Comparison of ENCODE assay signal across 19 cellular contexts in the genomic region with DNA sequence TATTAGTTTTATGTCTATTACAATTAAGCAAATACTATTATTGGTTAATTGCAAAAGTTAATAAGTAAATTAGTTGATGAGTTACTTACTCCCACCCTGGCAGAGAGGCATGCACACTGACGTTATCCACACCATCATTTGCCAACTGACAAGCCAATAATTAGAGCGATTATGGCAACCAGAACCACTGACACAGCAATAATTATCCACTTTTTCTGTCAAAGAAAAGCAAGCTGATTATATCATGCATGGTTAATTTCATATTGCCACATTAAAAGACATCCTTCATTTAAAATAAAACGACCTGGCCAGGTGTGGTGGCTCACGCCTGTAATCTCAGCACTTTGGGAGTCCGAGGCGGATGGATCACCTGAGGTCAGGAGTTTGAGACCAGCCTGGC. TPM values are rescaled to one million over a fixed set of nuclear protein-coding genes. Genes with fewer than 3 reads are reported as not detected.
DNase-seq lines count a peak whose midpoint lies in the region; ATAC-seq lines count a peak whose summit lies in the region.
"Had no signal": no experiment of that assay in that cellular context is flagged by ENCODE, and none has a peak within 500 bp of the region (broad histone marks: within the 10 kb centered on the region; RNA-seq: fewer than 3 reads in every experiment).

No MANE protein-coding gene starts in this region.

- H3K36me3 Mint-ChIP-seq in activated naive CD8-positive, alpha-beta T cell treated with anti-CD3 and anti-CD28 coated beads, Interleukin-2, amount 10 ng/mL, durations not matched to agents 7 days and 5 days, result peaks cover 23% of the 10 kb centered on the region
- peaks cover 43% of the 10 kb centered on the region for H3K36me3 Mint-ChIP-seq in activated naive CD8-positive, alpha-beta T cell treated with anti-CD3 and anti-CD28 coated beads, Interleukin-2, amount 50 U/mL, for 24 hours (ENCODE audit: low read depth)
- peaks cover 18% of the 10 kb centered on the region for H3K36me3 Mint-ChIP-seq in central memory CD8-positive, alpha-beta T cell (ENCODE audit: insufficient read depth)

- DNase-seq in activated naive CD8-positive, alpha-beta T cell treated with anti-CD3 and anti-CD28 coated beads, Interleukin-2, amount 10 ng/mL, durations not matched to agents 7 days and 5 days, result no peak
- no peak for DNase-seq in activated naive CD8-positive, alpha-beta T cell treated with anti-CD3 and anti-CD28 coated beads, Interleukin-2, amount 50 U/mL, for 24 hours
- DNase-seq in NCI-H146 treated with DMSO at 0.1 percent for 48 hours (lab: John Stamatoyannopoulos, UW; ENCODE audit: unreplicated experiment) (peak; percentile 1), CD1c-positive myeloid dendritic cell (ENCODE audit: extremely low spot score) (no peak)
- no peak for DNase-seq in central memory CD8-positive, alpha-beta T cell (ENCODE audit: low spot score in 2 of 2)
- DNase-seq in stimulated activated CD4-positive, alpha-beta T cell treated with anti-CD3 and anti-CD28 coated beads, Interleukin-4, amount 100 ng/mL, for 24 hours, result no peak
- DNase-seq: CD4-positive, alpha-beta T cell; DND-41; GM23248; NCI-H1092 treated with DMSO at 0.1 percent for 48 hours; NCI-H2029; NCI-H226; NCI-H510A treated with DMSO at 0.1 percent for 48 hours; NCI-H774; Peyer's patch; SJCRH30; T-cell had no signal

- no peak overlapping the region for H3K4me3 Mint-ChIP-seq in activated naive CD8-positive, alpha-beta T cell treated with anti-CD3 and anti-CD28 coated beads, Interleukin-2, amount 10 ng/mL, durations not matched to agents 7 days and 5 days
- no peak overlapping the region for H3K4me3 Mint-ChIP-seq in activated naive CD8-positive, alpha-beta T cell treated with anti-CD3 and anti-CD28 coated beads, Interleukin-2, amount 50 U/mL, for 24 hours
- no peak overlapping the region for H3K4me3 Mint-ChIP-seq in central memory CD8-positive, alpha-beta T cell

- no peaks in the 10 kb centered on the region for H3K9me3 Mint-ChIP-seq in activated naive CD8-positive, alpha-beta T cell treated with anti-CD3 and anti-CD28 coated beads, Interleukin-2, amount 10 ng/mL, durations not matched to agents 7 days and 5 days
- H3K9me3 Mint-ChIP-seq in activated naive CD8-positive, alpha-beta T cell treated with anti-CD3 and anti-CD28 coated beads, Interleukin-2, amount 50 U/mL, for 24 hours, result no peaks in the 10 kb centered on the region
- H3K9me3 Mint-ChIP-seq in central memory CD8-positive, alpha-beta T cell, result no peaks in the 10 kb centered on the region
- H3K9me3 Mint-ChIP-seq: CD4-positive, alpha-beta T cell; T-cell had no signal

- peaks cover 11% of the 10 kb centered on the region for H3K4me1 Mint-ChIP-seq in activated naive CD8-positive, alpha-beta T cell treated with anti-CD3 and anti-CD28 coated beads, Interleukin-2, amount 10 ng/mL, durations not matched to agents 7 days and 5 days
- H3K4me1 Mint-ChIP-seq in activated naive CD8-positive, alpha-beta T cell treated with anti-CD3 and anti-CD28 coated beads, Interleukin-2, amount 50 U/mL, for 24 hours, result peaks cover 15% of the 10 kb centered on the region
- peaks cover 8% of the 10 kb centered on the region for H3K4me1 Mint-ChIP-seq in central memory CD8-positive, alpha-beta T cell

- ATAC-seq in activated naive CD8-positive, alpha-beta T cell treated with anti-CD3 and anti-CD28 coated beads, Interleukin-2, amount 10 ng/mL, durations not matched to agents 7 days and 5 days (ENCODE audit: low read depth), result no peak
- no peak for ATAC-seq in activated naive CD8-positive, alpha-beta T cell treated with anti-CD3 and anti-CD28 coated beads, Interleukin-2, amount 50 U/mL, for 24 hours
- ATAC-seq in central memory CD8-positive, alpha-beta T cell (replicated peaks; ENCODE audit: extremely low read depth, poor library complexity, severe bottlenecking), result no peak
- ATAC-seq in HG02870 (IDR thresholded peaks at IDR 0.05; ENCODE audit: unreplicated experiment), result no peak
- ATAC-seq: GM12878, T-cell had no signal

- H3K27me3 Mint-ChIP-seq in activated naive CD8-positive, alpha-beta T cell treated with anti-CD3 and anti-CD28 coated beads, Interleukin-2, amount 10 ng/mL, durations not matched to agents 7 days and 5 days, result no peaks in the 10 kb centered on the region
- no peaks in the 10 kb centered on the region for H3K27me3 Mint-ChIP-seq in activated naive CD8-positive, alpha-beta T cell treated with anti-CD3 and anti-CD28 coated beads, Interleukin-2, amount 50 U/mL, for 24 hours
- H3K27me3 Mint-ChIP-seq in central memory CD8-positive, alpha-beta T cell, result no peaks in the 10 kb centered on the region
- H3K27me3 Mint-ChIP-seq: CD4-positive, alpha-beta T cell; T-cell had no signal

- H3K27ac Mint-ChIP-seq in activated naive CD8-positive, alpha-beta T cell treated with anti-CD3 and anti-CD28 coated beads, Interleukin-2, amount 10 ng/mL, durations not matched to agents 7 days and 5 days, result peak overlapping the region; percentile 34
- no peak overlapping the region for H3K27ac Mint-ChIP-seq in activated naive CD8-positive, alpha-beta T cell treated with anti-CD3 and anti-CD28 coated beads, Interleukin-2, amount 50 U/mL, for 24 hours
- peak overlapping the region; percentile 98 for H3K27ac Mint-ChIP-seq in central memory CD8-positive, alpha-beta T cell (ENCODE audit: low read depth)

- POLR2A ChIA-PET in activated naive CD8-positive, alpha-beta T cell treated with anti-CD3 and anti-CD28 coated beads, Interleukin-2, amount 10 ng/mL, durations not matched to agents 7 days and 5 days (lab: Charles Lee), result no interaction called here

RNA-seq across cellular contexts. Expression of gene STX2, which starts 43.1 kb away (rescaled TPM):
- total RNA-seq in activated naive CD8-positive, alpha-beta T cell treated with anti-CD3 and anti-CD28 coated beads, Interleukin-2, amount 10 ng/mL, durations not matched to agents 7 days and 5 days, result 10 to 100 TPM; 20.7 to 22.5 TPM
